9 cellular contexts compared by ENCODE assay signal in the genomic region with DNA sequence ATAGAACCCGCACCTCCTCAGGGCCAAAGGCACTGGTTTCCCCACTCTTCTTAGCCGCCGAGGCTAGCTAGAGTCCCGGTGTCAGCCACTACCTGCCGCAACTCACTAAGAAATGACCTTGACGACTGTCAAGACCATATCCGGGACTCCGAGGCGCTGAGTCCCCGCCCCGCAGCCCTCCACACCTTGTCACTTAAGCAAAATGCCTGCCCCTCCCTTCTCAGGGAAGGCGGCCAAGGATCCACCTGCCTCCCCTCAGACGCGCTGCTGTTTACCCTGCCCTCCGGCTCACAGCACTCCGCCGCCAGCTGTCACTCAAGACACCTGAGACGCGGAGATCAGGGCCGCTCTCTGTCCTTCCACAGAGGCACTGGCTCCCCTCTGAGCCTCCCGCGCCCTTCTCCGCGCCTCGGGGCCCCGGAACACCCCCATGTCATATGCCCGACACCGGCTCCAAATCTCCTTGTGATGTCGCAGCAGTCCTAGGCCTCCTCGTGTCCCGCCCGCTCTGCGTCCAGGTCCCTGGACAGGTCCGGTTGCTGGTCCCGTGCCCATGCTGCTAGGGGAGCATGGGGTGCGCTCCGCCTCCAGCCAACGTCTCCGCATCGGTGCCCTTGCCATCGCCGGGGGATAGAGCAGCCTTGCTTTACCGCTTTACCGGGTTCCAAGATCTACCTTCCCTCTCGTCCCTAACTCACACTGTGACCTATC. TPM values are rescaled to one million over a fixed set of nuclear protein-coding genes. Genes with fewer than 3 reads are reported as not detected.
A peak's percentile ranks its signal among the peaks of the same experiment; 100 is the strongest.
DNase-seq lines count a peak whose midpoint lies in the region; ATAC-seq and TF ChIP-seq lines count a peak whose summit lies in the region.
"Had no signal": no experiment of that assay in that cellular context is flagged by ENCODE, and none has a peak within 500 bp of the region (broad histone marks: within the 10 kb centered on the region; RNA-seq: fewer than 3 reads in every experiment).

No MANE protein-coding gene starts in this region.

- ATAC-seq in WTC11: peak; percentile 86
- ATAC-seq in HG02610 (IDR thresholded peaks at IDR 0.05; ENCODE audit: unreplicated experiment): no peak
- ATAC-seq in HG02840 (IDR thresholded peaks at IDR 0.05; ENCODE audit: low FRiP score, unreplicated experiment): no peak

- no peak overlapping the region for H3K27ac ChIP-seq in HUES6 (ENCODE audit: low read depth, low read length)

- H3K27me3 Mint-ChIP-seq in WTC11 (ENCODE audit: low read depth) (peaks cover 47% of the 10 kb centered on the region), mesothelial cell of epicardium (ENCODE audit: low read depth) (peaks cover 55% of the 10 kb centered on the region)

- no peaks in the 10 kb centered on the region for H3K4me1 ChIP-seq in HUES6 (ENCODE audit: control insufficient read depth, insufficient read depth, low read length)

- H3K9ac ChIP-seq in HUES6 (ENCODE audit: low read length): peak overlapping the region; percentile 34

- H3K4me3 ChIP-seq in HUES6 (ENCODE audit: low read depth, low read length): peak overlapping the region; percentile 69

- CTCF ChIA-PET in WTC11 (lab: Charles Lee): interaction anchor here (0.7 to 1.0 kb wide), 3 partner anchors 9 to 895 kb away, joined by 3 read pairs; no protein-coding TSS in a partner anchor

- DNase-seq in COLO668 (lab: John Stamatoyannopoulos, UW; ENCODE audit: unreplicated experiment): peak; percentile 12
- peak; percentile 68 for DNase-seq in WTC11 (ENCODE audit: low spot score)
- DNase-seq in mesothelial cell of epicardium (ENCODE audit: low spot score in 2 of 2, unreplicated experiment in 2 of 2): peak in 1 of 2 experiments; percentile 46
- DNase-seq in NCI-H2107 (lab: John Stamatoyannopoulos, UW): no peak
- no peak for DNase-seq in cortex of kidney (lab: John Stamatoyannopoulos, UW)
- DNase-seq: CD4-positive, alpha-beta T cell had no signal

- H3K36me3 Mint-ChIP-seq in WTC11: no peaks in the 10 kb centered on the region
- no peaks in the 10 kb centered on the region for H3K36me3 Mint-ChIP-seq in mesothelial cell of epicardium

- H3K9me3 ChIP-seq in HUES6 (ENCODE audit: control insufficient read depth, insufficient read depth, low read depth, low read length): no peaks in the 10 kb centered on the region

- H3K27ac Mint-ChIP-seq in WTC11: no peak overlapping the region
- H3K27ac Mint-ChIP-seq in mesothelial cell of epicardium: no peak overlapping the region
- H3K27ac Mint-ChIP-seq: CD4-positive, alpha-beta T cell had no signal

- TF ChIP-seq CTCF in WTC11 (IDR thresholded peaks at IDR 0.05) (no peak), mesothelial cell of epicardium (IDR thresholded peaks at IDR 0.05; ENCODE audit: unreplicated experiment) (peak; percentile 5)

- peaks cover 48% of the 10 kb centered on the region for H3K27me3 ChIP-seq in HUES6 (ENCODE audit: control insufficient read depth, insufficient read depth, low read length)

- POLR2A ChIA-PET in WTC11 (lab: Charles Lee): no interaction called here

- H3K4me1 Mint-ChIP-seq in WTC11: peaks cover 15% of the 10 kb centered on the region
- H3K4me1 Mint-ChIP-seq in mesothelial cell of epicardium: peaks cover 9% of the 10 kb centered on the region

- H3K4me3 Mint-ChIP-seq in WTC11 (peak overlapping the region; percentile 81), mesothelial cell of epicardium (peak overlapping the region; percentile 76)
- H3K4me3 Mint-ChIP-seq: CD4-positive, alpha-beta T cell had no signal

- H3K9me3 Mint-ChIP-seq in WTC11 (no peaks in the 10 kb centered on the region), mesothelial cell of epicardium (no peaks in the 10 kb centered on the region)

- no peaks in the 10 kb centered on the region for H3K36me3 ChIP-seq in HUES6 (ENCODE audit: control insufficient read depth, insufficient read depth, low read length)

TF ChIP-seq in WTC11, 78 proteins besides CTCF, POLR2A, EP300 and RAD21:
- TF ChIP-seq, protein P1, sequence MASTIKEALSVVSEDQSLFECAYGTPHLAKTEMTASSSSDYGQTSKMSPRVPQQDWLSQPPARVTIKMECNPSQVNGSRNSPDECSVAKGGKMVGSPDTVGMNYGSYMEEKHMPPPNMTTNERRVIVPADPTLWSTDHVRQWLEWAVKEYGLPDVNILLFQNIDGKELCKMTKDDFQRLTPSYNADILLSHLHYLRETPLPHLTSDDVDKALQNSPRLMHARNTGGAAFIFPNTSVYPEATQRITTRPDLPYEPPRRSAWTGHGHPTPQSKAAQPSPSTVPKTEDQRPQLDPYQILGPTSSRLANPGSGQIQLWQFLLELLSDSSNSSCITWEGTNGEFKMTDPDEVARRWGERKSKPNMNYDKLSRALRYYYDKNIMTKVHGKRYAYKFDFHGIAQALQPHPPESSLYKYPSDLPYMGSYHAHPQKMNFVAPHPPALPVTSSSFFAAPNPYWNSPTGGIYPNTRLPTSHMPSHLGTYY (CRISPR knock-in tag; IDR thresholded peaks at IDR 0.05): no peak
- TF ChIP-seq FOXK1 (CRISPR knock-in tag; IDR thresholded peaks at IDR 0.05): 0 out of 2 replicates have a peak, but pooled peaks have one; percentile 46

RNA-seq across cellular contexts. Expression of a gene that starts 32.5 kb away (rescaled TPM):
- total RNA-seq in WTC11 (2021): 0.20 to 0.39 TPM (median 0.30 TPM) in 3 replicates
- not detected in 3 replicates for total RNA-seq in mesothelial cell of epicardium
- total RNA-seq: CD4-positive, alpha-beta T cell had no signal

Comparison
In these comparisons a context has a peak if more than half of its experiments do, and no peak if none do; other contexts are left out.
1. DNase-seq: peak in COLO668 (single experiment) and WTC11 (single experiment); none in NCI-H2107 (single experiment) and cortex of kidney (single experiment).